Comparison of ENCODE assay signal across 8 cellular contexts in the genomic region with DNA sequence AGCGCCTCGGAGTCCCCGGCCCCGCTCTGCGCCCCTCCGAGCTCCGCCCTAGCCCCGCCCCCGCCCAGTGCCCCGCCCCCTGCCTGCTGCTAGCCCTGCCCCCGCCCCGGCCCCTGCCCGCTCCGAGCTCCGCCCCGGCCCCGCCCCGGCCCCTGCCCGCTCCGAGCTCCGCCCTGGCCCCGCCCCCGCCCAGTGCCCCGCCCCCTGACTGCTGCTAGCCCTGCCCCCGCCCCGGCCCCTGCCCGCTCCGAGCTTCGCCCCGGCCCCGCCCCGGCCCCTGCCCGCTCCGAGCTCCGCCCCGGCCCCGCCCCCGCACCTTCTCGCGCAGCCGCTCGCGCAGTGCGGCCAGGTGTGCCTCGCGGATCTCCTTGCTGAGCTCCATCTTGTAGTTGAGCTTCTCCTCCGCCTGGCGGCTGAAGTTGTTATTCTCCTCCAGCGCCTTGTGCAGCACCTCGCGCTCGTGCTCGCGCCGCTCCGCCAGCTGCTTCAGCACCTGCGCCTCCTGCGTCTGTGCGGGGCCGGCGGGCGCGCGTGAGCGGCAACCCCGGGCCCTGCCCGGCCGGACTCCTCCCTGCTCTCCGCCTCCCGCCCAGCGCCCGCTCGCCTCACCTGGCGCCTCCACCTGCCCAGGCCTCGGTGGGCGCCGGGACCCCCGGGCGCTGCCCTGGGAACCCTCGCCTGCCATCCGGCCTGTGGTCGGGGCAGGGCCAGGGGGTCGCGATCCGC. TPM values are rescaled to one million over a fixed set of nuclear protein-coding genes. Genes with fewer than 3 reads are reported as not detected.
DNase-seq lines count a peak whose midpoint lies in the region; ATAC-seq and TF ChIP-seq lines count a peak whose summit lies in the region.

No MANE protein-coding gene starts in this region.

- H3K9ac ChIP-seq in HUES48 (ENCODE audit: low read depth, low read length): peak overlapping the region; percentile 55

- no peaks in the 10 kb centered on the region for H3K36me3 Mint-ChIP-seq in activated T-cell treated with anti-CD3 and anti-CD28 coated beads, Interleukin-2, amount 50 U/mL, for 4 hours (ENCODE audit: insufficient read depth)
- H3K36me3 Mint-ChIP-seq in naive B cell: no peaks in the 10 kb centered on the region
- H3K36me3 Mint-ChIP-seq in stimulated activated memory B cell treated with anti-CD40 and anti-IgM and Interleukin-4, amounts not matched to agents 10 μg/mL and 1 μg/mL and 100 μg/mL, for 72 hours: peaks cover 5% of the 10 kb centered on the region

- peak overlapping the region; percentile 73 for H3K4me3 Mint-ChIP-seq in activated T-cell treated with anti-CD3 and anti-CD28 coated beads, Interleukin-2, amount 50 U/mL, for 4 hours
- peak overlapping the region; percentile 51 to 92 (median 78) for H3K4me3 Mint-ChIP-seq in naive B cell
- H3K4me3 Mint-ChIP-seq in stimulated activated memory B cell treated with anti-CD40 and anti-IgM and Interleukin-4, amounts not matched to agents 10 μg/mL and 1 μg/mL and 100 μg/mL, for 72 hours: peak overlapping the region; percentile 79

- H3K27ac ChIP-seq in HUES48 (ENCODE audit: low read depth, low read length) (peak overlapping the region; percentile 78), esophagus squamous epithelium (peak overlapping the region; percentile 87 to 92 (median 90))

- no peaks in the 10 kb centered on the region for H3K9me3 ChIP-seq in HUES48 (ENCODE audit: control insufficient read depth, insufficient read depth, low read length)
- no peaks in the 10 kb centered on the region for H3K9me3 ChIP-seq in esophagus squamous epithelium

- intact Hi-C loops in esophagus squamous epithelium (cut with DNase I): no loop called here

- H3K9me3 Mint-ChIP-seq in activated T-cell treated with anti-CD3 and anti-CD28 coated beads, Interleukin-2, amount 50 U/mL, for 4 hours: no peaks in the 10 kb centered on the region
- H3K9me3 Mint-ChIP-seq in naive B cell: no peaks in the 10 kb centered on the region
- no peaks in the 10 kb centered on the region for H3K9me3 Mint-ChIP-seq in stimulated activated memory B cell treated with anti-CD40 and anti-IgM and Interleukin-4, amounts not matched to agents 10 μg/mL and 1 μg/mL and 100 μg/mL, for 72 hours

- H3K4me1 ChIP-seq in HUES48 (ENCODE audit: control insufficient read depth, insufficient read depth, low read length): peaks cover 6% of the 10 kb centered on the region; the same call in 1 of the 2 replicates
- H3K4me1 ChIP-seq in esophagus squamous epithelium: peaks cover 11 to 38% (median 17%) of the 10 kb centered on the region in 3 donors

- H3K27me3 ChIP-seq in HUES48 (ENCODE audit: control insufficient read depth, insufficient read depth, low read length) (no peaks in the 10 kb centered on the region), esophagus squamous epithelium (no peaks in the 10 kb centered on the region)

- H3K4me3 ChIP-seq in HUES48 (ENCODE audit: low read depth, low read length): peak overlapping the region; percentile 71
- peak overlapping the region; percentile 66 to 73 (median 69) for H3K4me3 ChIP-seq in esophagus squamous epithelium

- 1% methylated on average over 22 of the region's 85 CpGs; no CpG with 5 or more reads in 1 of the 2 donors for WGBS in esophagus squamous epithelium, 2 donors

- H3K36me3 ChIP-seq in HUES48 (ENCODE audit: control insufficient read depth, insufficient read depth, low read length): peaks cover 2% of the 10 kb centered on the region; the same call in 1 of the 2 replicates
- no peaks in the 10 kb centered on the region for H3K36me3 ChIP-seq in esophagus squamous epithelium

- DNase-seq in COR-L47 (lab: John Stamatoyannopoulos, UW) (peak; percentile 94), OCI-M1 (lab: John Stamatoyannopoulos, UW) (peak; percentile 59), esophagus squamous epithelium (lab: John Stamatoyannopoulos, UW) (peak; percentile 83), naive B cell (peak; percentile 95)
- DNase-seq in activated T-cell treated with anti-CD3 and anti-CD28 coated beads, Interleukin-2, amount 50 U/mL, for 4 hours: peak; percentile 97

- peak in 1 of 4 donors; percentile 3 for TF ChIP-seq POLR2A in esophagus squamous epithelium (IDR thresholded peaks at IDR 0.05)

- TF ChIP-seq CTCF in esophagus squamous epithelium (IDR thresholded peaks at IDR 0.05): peak; percentile 15 to 78 (median 71)

- ATAC-seq in GM21360 (IDR thresholded peaks at IDR 0.05; ENCODE audit: unreplicated experiment) (peak; percentile 61), naive B cell (ENCODE audit: low read depth in 2 of 2) (peak; percentile 80)
- peak; percentile 72 to 76 for ATAC-seq in activated T-cell treated with anti-CD3 and anti-CD28 coated beads, Interleukin-2, amount 50 U/mL, for 4 hours
- peak; percentile 84 for ATAC-seq in stimulated activated memory B cell treated with anti-CD40 and anti-IgM and Interleukin-4, amounts not matched to agents 10 μg/mL and 1 μg/mL and 100 μg/mL, for 72 hours

- no peaks in the 10 kb centered on the region for H3K27me3 Mint-ChIP-seq in activated T-cell treated with anti-CD3 and anti-CD28 coated beads, Interleukin-2, amount 50 U/mL, for 4 hours (ENCODE audit: low read depth)
- H3K27me3 Mint-ChIP-seq in naive B cell: no peaks in the 10 kb centered on the region
- H3K27me3 Mint-ChIP-seq in stimulated activated memory B cell treated with anti-CD40 and anti-IgM and Interleukin-4, amounts not matched to agents 10 μg/mL and 1 μg/mL and 100 μg/mL, for 72 hours: no peaks in the 10 kb centered on the region

- peak overlapping the region; percentile 21 to 97 (median 94) for H3K27ac Mint-ChIP-seq in naive B cell
- peak overlapping the region; percentile 94 for H3K27ac Mint-ChIP-seq in stimulated activated memory B cell treated with anti-CD40 and anti-IgM and Interleukin-4, amounts not matched to agents 10 μg/mL and 1 μg/mL and 100 μg/mL, for 72 hours

- H3K4me1 Mint-ChIP-seq in activated T-cell treated with anti-CD3 and anti-CD28 coated beads, Interleukin-2, amount 50 U/mL, for 4 hours (ENCODE audit: low read depth): peaks cover 28% of the 10 kb centered on the region
- peaks cover 29 to 44% (median 30%) of the 10 kb centered on the region in 3 donors for H3K4me1 Mint-ChIP-seq in naive B cell
- H3K4me1 Mint-ChIP-seq in stimulated activated memory B cell treated with anti-CD40 and anti-IgM and Interleukin-4, amounts not matched to agents 10 μg/mL and 1 μg/mL and 100 μg/mL, for 72 hours: peaks cover 44% of the 10 kb centered on the region

RNA-seq across cellular contexts. Expression of a gene that starts 11.3 kb away (rescaled TPM):
- 10 to 100 TPM; 11.4 to 16.2 (median 12.4) TPM for total RNA-seq in activated T-cell treated with anti-CD3 and anti-CD28 coated beads, Interleukin-2, amount 50 U/mL, for 4 hours
- total RNA-seq in esophagus squamous epithelium: 1 to 10 TPM; 1.9 to 8.4 (median 4.5) TPM
- polyA plus RNA-seq in naive B cell (ENCODE audit: low read depth in 6 of 6): 1 to 10 TPM; 1.2 to 4.2 (median 2.5) TPM

RNA-seq across cellular contexts. Expression of a gene that starts 15.1 kb away (rescaled TPM):
- total RNA-seq in activated T-cell treated with anti-CD3 and anti-CD28 coated beads, Interleukin-2, amount 50 U/mL, for 4 hours: 10 to 100 TPM; 14.6 to 16.1 (median 15.1) TPM
- 10 to 100 TPM in 3 of 4 donors, 1 to 10 TPM in 1; 7.2 to 12.0 (median 11.0) TPM for total RNA-seq in esophagus squamous epithelium
- 10 to 100 TPM in 1 of 6 donors, 1 to 10 TPM in 5; 3.1 to 16.0 (median 8.6) TPM for polyA plus RNA-seq in naive B cell (ENCODE audit: low read depth in 6 of 6)

RNA-seq across cellular contexts. Expression of a gene that starts 16.2 kb away (rescaled TPM):
- 10 to 100 TPM; 50.6 to 67.7 (median 62.3) TPM for total RNA-seq in activated T-cell treated with anti-CD3 and anti-CD28 coated beads, Interleukin-2, amount 50 U/mL, for 4 hours
- 10 to 100 TPM in 2 of 4 donors, 1 to 10 TPM in 2; 6.4 to 22.7 (median 12.8) TPM for total RNA-seq in esophagus squamous epithelium
- polyA plus RNA-seq in naive B cell (ENCODE audit: low read depth in 6 of 6): 1 to 10 TPM in 5 of 6 donors, not detected in 1; 1.5 to 6.5 (median 3.0) TPM

RNA-seq across cellular contexts. Expression of a gene that starts 54.5 kb away (rescaled TPM):
- under 1 TPM in 1 of 3 donors, not detected in 2; 0.47 TPM for total RNA-seq in activated T-cell treated with anti-CD3 and anti-CD28 coated beads, Interleukin-2, amount 50 U/mL, for 4 hours
- total RNA-seq in esophagus squamous epithelium: 10 to 100 TPM in 3 of 4 donors, 1 to 10 TPM in 1; 2.5 to 15.2 (median 10.6) TPM
- polyA plus RNA-seq in naive B cell (ENCODE audit: low read depth in 6 of 6): not detected

Comparison
In these comparisons a context has a peak if more than half of its experiments do, and no peak if none do; other contexts are left out.
1. Peak in every context shown above with its lines: DNase-seq, ATAC-seq, H3K4me3 ChIP-seq and H3K27ac ChIP-seq.